In genomic region chr5:56161927-56162326, GRCh38 we compare ENCODE assay signal across 17 cellular contexts.
DNase-seq lines count a peak whose midpoint lies in the region; ATAC-seq, FAIRE-seq and TF ChIP-seq lines count a peak whose summit lies in the region.
"Had no signal": no experiment of that assay in that cellular context is flagged by ENCODE, and none has a peak within 500 bp of the region (broad histone marks: within the 10 kb centered on the region; RNA-seq: fewer than 3 reads in every experiment).

No MANE protein-coding gene starts in this region.

- ATAC-seq in T-cell (replicated peaks in 1 of 4) (no peak), HepG2 (peak; percentile 16; the same call in 2 of the 3 replicates), GM19455 (IDR thresholded peaks at IDR 0.05; ENCODE audit: unreplicated experiment) (no peak), GM21717 (IDR thresholded peaks at IDR 0.05; ENCODE audit: unreplicated experiment) (no peak)
- ATAC-seq: left cardiac atrium had no signal

- intact Hi-C loops in HepG2 (cut with micrococcal nuclease; ENCODE audit: unreplicated experiment), result loop anchor here (5.0 kb wide), 1 partner anchor 1175 kb away; the partner anchor contains the start of gene ESM1
- intact Hi-C loops in posterior cingulate gyrus (cut with DNase I), result no loop called here

- WGBS in HepG2 (ENCODE audit: low lambda C conversion rate), result 11% methylated on average over 1 of the region's 1 CpG

- BruUV-seq in HepG2 (replicated peaks; lab: Mats Ljungman, UMichigan), result no TSS peak

- TF ChIP-seq EP300 in HepG2 (IDR thresholded peaks at IDR 0.05; ENCODE audit: low read depth in 2 of 2, low read length in 2 of 2) (no peak), HepG2 (CRISPR knock-in tag; IDR thresholded peaks at IDR 0.05; ENCODE audit: borderline replicate concordance) (no peak)

- peak overlapping the region; percentile 97 for H3K27ac Mint-ChIP-seq in T-cell

- peaks cover 80% of the 10 kb centered on the region for H3K4me1 ChIP-seq in HepG2 (ENCODE audit: insufficient read depth, low read length)
- H3K4me1 ChIP-seq: Peyer's patch had no signal

- H3K4me3 ChIP-seq in HepG2 (replicated peaks in 1 of 3; ENCODE audit: insufficient read depth in 1 of 3, low read depth in 2 of 3, low read length in 3 of 3), result no peak overlapping the region
- H3K4me3 ChIP-seq: ovary, Peyer's patch had no signal

- no peaks in the 10 kb centered on the region for H3K79me2 ChIP-seq in HepG2 (ENCODE audit: insufficient read depth, low read length)

- no peaks in the 10 kb centered on the region for H3K36me3 Mint-ChIP-seq in T-cell

- peaks cover 55 to 72% (median 64%) of the 10 kb centered on the region in 3 donors for H3K4me1 Mint-ChIP-seq in T-cell

- H3K4me3 Mint-ChIP-seq in T-cell, result peak overlapping the region in 1 of 3 donors; percentile 84

- peaks cover 0 to 3% of the 10 kb centered on the region in 2 donors for H3K27me3 Mint-ChIP-seq in T-cell

- in situ Hi-C loops in HepG2 (cut with HindIII; ENCODE audit: extremely low pct_ligation_motif_present, low pct_unique_long_range_greater_than_20kb), result no loop called here

- H3K27ac ChIP-seq in HepG2 (ENCODE audit: extremely low read length, insufficient read depth, low read length), result no peak overlapping the region
- H3K27ac ChIP-seq: ovary, Peyer's patch had no signal

- no peaks in the 10 kb centered on the region for H4K20me1 ChIP-seq in HepG2 (ENCODE audit: insufficient read depth, low read length)

- H3K27me3 ChIP-seq in HepG2 (ENCODE audit: control insufficient read depth in 1 of 2, insufficient read depth in 2 of 2, low read length in 2 of 2), result no peaks in the 10 kb centered on the region
- H3K27me3 ChIP-seq: ovary, Peyer's patch had no signal

- TF ChIP-seq RAD21 in HepG2 (CRISPR knock-in tag; IDR thresholded peaks at IDR 0.05), result no peak

- CTCF ChIA-PET in T-cell (lab: Charles Lee), result interaction anchor here in 1 of 2 donors (0.7 to 0.9 kb wide), 2 partner anchors 40 to 74 kb away, joined by 4 to 5 read pairs; no protein-coding TSS in a partner anchor
- CTCF ChIA-PET in HepG2 (lab: Yijun Ruan, JAX; ENCODE audit: low intra/inter-chr PET ratio, low total read pairs), result no interaction called here

- no peak for FAIRE-seq in HepG2 (lab: Jason Lieb, UNC)

- no peaks in the 10 kb centered on the region for H3K9me3 ChIP-seq in HepG2 (ENCODE audit: low read length)
- H3K9me3 ChIP-seq: ovary, Peyer's patch had no signal

- no peak for TF ChIP-seq CTCF in HepG2 (CRISPR knock-in tag; IDR thresholded peaks at IDR 0.05)

- POLR2A ChIA-PET in T-cell (lab: Charles Lee), result interaction anchor here in 1 of 2 donors (0.5 kb wide), 1 partner anchor 104 kb away, joined by 4 read pairs; no protein-coding TSS in a partner anchor
- POLR2A ChIA-PET in HepG2 (lab: Yijun Ruan, JAX), result no interaction called here

- DNase-seq in Ammon's horn (ENCODE audit: low spot score) (peak; percentile 45), ELF-1 (ENCODE audit: low read depth, low spot score) (peak; percentile 35), T-cell (no peak), HepG2 (ENCODE audit: low spot score) (no peak), NCI-H2107 treated with DMSO at 0.1 percent for 48 hours (lab: John Stamatoyannopoulos, UW; ENCODE audit: unreplicated experiment) (no peak), posterior cingulate gyrus (no peak)
- DNase-seq: aorta; cerebellar nuclear complex; COR-L47; left cardiac atrium; NCI-H2081 treated with DMSO at 0.1 percent for 48 hours; NCI-H526; ovary; Peyer's patch; stimulated activated CD4-positive, alpha-beta T cell treated with anti-CD3 and anti-CD28 coated beads, Interleukin-2, amount 100 ng/mL, for 48 hours had no signal

- TF ChIP-seq POLR2A in HepG2 (IDR thresholded peaks at IDR 0.05; ENCODE audit: insufficient read depth in 1 of 2, low read depth in 2 of 2, low read length in 2 of 2), result no peak

- peak overlapping the region; percentile 25 for H3K4me2 ChIP-seq in HepG2 (ENCODE audit: low read depth, low read length)

- H2AFZ ChIP-seq in HepG2 (ENCODE audit: low read length), result no peak overlapping the region

- no peak overlapping the region for H3K9ac ChIP-seq in HepG2 (ENCODE audit: insufficient read depth, low read depth, low read length)

- no peaks in the 10 kb centered on the region for H3K9me3 Mint-ChIP-seq in T-cell

- H3K36me3 ChIP-seq in HepG2 (replicated peaks in 1 of 2; ENCODE audit: control insufficient read depth in 1 of 2, insufficient read depth in 2 of 2, low read length in 2 of 2), result no peaks in the 10 kb centered on the region
- H3K36me3 ChIP-seq: ovary, Peyer's patch had no signal

TF ChIP-seq in HepG2, 621 proteins besides CTCF, POLR2A, EP300 and RAD21:
- TF ChIP-seq POGZ (CRISPR knock-in tag; IDR thresholded peaks at IDR 0.05) (peak; percentile 33; the same call in 1 of the 2 replicates), ZNF710 (CRISPR knock-in tag; IDR thresholded peaks at IDR 0.05; ENCODE audit: borderline replicate concordance) (0 out of 2 replicates have a peak, but pooled peaks have one; percentile 64), SALL1 (CRISPR knock-in tag; IDR thresholded peaks at IDR 0.05) (0 out of 2 replicates have a peak, but pooled peaks have one; percentile 24), ZNF281 (CRISPR knock-in tag; IDR thresholded peaks at IDR 0.05; ENCODE audit: borderline replicate concordance) (peak; percentile 57; the same call in 1 of the 2 replicates), TAF15 (IDR thresholded peaks at IDR 0.05; ENCODE audit: low read depth, low read length, poor library complexity, severe bottlenecking) (no peak), ZMYM4 (CRISPR knock-in tag; IDR thresholded peaks at IDR 0.05) (peak; percentile 17; the same call in 1 of the 2 replicates), FOXA1 (IDR thresholded peaks at IDR 0.05) (no peak), FOXA1 (CRISPR knock-in tag; IDR thresholded peaks at IDR 0.05) (peak; percentile 33), ZNF547 (CRISPR knock-in tag; IDR thresholded peaks at IDR 0.05) (no peak), DBP (CRISPR knock-in tag; IDR thresholded peaks at IDR 0.05; ENCODE audit: not compliant biosample characterization) (no peak)
- TF ChIP-seq, protein P1, sequence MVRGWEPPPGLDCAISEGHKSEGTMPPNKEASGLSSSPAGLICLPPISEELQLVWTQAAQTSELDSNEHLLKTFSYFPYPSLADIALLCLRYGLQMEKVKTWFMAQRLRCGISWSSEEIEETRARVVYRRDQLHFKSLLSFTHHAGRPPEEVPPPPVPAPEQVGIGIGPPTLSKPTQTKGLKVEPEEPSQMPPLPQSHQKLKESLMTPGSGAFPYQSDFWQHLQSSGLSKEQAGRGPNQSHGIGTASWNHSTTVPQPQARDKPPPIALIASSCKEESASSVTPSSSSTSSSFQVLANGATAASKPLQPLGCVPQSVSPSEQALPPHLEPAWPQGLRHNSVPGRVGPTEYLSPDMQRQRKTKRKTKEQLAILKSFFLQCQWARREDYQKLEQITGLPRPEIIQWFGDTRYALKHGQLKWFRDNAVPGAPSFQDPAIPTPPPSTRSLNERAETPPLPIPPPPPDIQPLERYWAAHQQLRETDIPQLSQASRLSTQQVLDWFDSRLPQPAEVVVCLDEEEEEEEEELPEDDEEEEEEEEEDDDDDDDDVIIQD (CRISPR knock-in tag; IDR thresholded peaks at IDR 0.05; ENCODE audit: low read depth), result peak; percentile 44; the same call in 1 of the 2 replicates

Comparison
In these comparisons a context has a peak if more than half of its experiments do, and no peak if none do; other contexts are left out.
1. DNase-seq: peak in Ammon's horn (single experiment) and ELF-1 (single experiment); none in T-cell (0 of 34), HepG2 (single experiment), NCI-H2107 treated with DMSO at 0.1 percent for 48 hours (single experiment) and posterior cingulate gyrus (0 of 10).